In genomic region chr17:1576500-1576899, GRCh38 we compare ENCODE assay signal across 2 cellular contexts.
TF ChIP-seq lines count a peak whose summit lies in the region.

No MANE protein-coding gene starts in this region.

TF ChIP-seq in liver, 16 proteins besides CTCF, POLR2A, EP300 and RAD21 (continued from another document):
- TF ChIP-seq ZBTB33 (IDR thresholded peaks at IDR 0.05) (no peak), YY1 (IDR thresholded peaks at IDR 0.05) (no peak), ATF3 (IDR thresholded peaks at IDR 0.05) (no peak), EGR1 (IDR thresholded peaks at IDR 0.05; ENCODE audit: low read depth in 2 of 2) (no peak), TAF1 (conservative IDR thresholded peaks at IDR 0.05) (no peak), NR2F2 (IDR thresholded peaks at IDR 0.05) (no peak)
- TF ChIP-seq, protein P1, sequence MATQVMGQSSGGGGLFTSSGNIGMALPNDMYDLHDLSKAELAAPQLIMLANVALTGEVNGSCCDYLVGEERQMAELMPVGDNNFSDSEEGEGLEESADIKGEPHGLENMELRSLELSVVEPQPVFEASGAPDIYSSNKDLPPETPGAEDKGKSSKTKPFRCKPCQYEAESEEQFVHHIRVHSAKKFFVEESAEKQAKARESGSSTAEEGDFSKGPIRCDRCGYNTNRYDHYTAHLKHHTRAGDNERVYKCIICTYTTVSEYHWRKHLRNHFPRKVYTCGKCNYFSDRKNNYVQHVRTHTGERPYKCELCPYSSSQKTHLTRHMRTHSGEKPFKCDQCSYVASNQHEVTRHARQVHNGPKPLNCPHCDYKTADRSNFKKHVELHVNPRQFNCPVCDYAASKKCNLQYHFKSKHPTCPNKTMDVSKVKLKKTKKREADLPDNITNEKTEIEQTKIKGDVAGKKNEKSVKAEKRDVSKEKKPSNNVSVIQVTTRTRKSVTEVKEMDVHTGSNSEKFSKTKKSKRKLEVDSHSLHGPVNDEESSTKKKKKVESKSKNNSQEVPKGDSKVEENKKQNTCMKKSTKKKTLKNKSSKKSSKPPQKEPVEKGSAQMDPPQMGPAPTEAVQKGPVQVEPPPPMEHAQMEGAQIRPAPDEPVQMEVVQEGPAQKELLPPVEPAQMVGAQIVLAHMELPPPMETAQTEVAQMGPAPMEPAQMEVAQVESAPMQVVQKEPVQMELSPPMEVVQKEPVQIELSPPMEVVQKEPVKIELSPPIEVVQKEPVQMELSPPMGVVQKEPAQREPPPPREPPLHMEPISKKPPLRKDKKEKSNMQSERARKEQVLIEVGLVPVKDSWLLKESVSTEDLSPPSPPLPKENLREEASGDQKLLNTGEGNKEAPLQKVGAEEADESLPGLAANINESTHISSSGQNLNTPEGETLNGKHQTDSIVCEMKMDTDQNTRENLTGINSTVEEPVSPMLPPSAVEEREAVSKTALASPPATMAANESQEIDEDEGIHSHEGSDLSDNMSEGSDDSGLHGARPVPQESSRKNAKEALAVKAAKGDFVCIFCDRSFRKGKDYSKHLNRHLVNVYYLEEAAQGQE (IDR thresholded peaks at IDR 0.05): no peak

TF ChIP-seq in HepG2, 621 proteins besides CTCF, POLR2A, EP300 and RAD21:
- TF ChIP-seq TARDBP (CRISPR knock-in tag; IDR thresholded peaks at IDR 0.05): no peak
- TF ChIP-seq, protein P2, sequence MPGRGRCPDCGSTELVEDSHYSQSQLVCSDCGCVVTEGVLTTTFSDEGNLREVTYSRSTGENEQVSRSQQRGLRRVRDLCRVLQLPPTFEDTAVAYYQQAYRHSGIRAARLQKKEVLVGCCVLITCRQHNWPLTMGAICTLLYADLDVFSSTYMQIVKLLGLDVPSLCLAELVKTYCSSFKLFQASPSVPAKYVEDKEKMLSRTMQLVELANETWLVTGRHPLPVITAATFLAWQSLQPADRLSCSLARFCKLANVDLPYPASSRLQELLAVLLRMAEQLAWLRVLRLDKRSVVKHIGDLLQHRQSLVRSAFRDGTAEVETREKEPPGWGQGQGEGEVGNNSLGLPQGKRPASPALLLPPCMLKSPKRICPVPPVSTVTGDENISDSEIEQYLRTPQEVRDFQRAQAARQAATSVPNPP (CRISPR knock-in tag; IDR thresholded peaks at IDR 0.05): no peak
- TF ChIP-seq GATAD1 (CRISPR knock-in tag; IDR thresholded peaks at IDR 0.05): no peak
- TF ChIP-seq NFKBIZ (CRISPR knock-in tag; IDR thresholded peaks at IDR 0.05): no peak
- TF ChIP-seq ZNF891 (CRISPR knock-in tag; IDR thresholded peaks at IDR 0.05): no peak
- no peak for TF ChIP-seq SNAI1 (CRISPR knock-in tag; IDR thresholded peaks at IDR 0.05; ENCODE audit: borderline replicate concordance)
- TF ChIP-seq ZNF383 (CRISPR knock-in tag; IDR thresholded peaks at IDR 0.05; ENCODE audit: borderline replicate concordance): no peak
